Comparison of ENCODE assay signal across 26 cellular contexts in the genomic region with DNA sequence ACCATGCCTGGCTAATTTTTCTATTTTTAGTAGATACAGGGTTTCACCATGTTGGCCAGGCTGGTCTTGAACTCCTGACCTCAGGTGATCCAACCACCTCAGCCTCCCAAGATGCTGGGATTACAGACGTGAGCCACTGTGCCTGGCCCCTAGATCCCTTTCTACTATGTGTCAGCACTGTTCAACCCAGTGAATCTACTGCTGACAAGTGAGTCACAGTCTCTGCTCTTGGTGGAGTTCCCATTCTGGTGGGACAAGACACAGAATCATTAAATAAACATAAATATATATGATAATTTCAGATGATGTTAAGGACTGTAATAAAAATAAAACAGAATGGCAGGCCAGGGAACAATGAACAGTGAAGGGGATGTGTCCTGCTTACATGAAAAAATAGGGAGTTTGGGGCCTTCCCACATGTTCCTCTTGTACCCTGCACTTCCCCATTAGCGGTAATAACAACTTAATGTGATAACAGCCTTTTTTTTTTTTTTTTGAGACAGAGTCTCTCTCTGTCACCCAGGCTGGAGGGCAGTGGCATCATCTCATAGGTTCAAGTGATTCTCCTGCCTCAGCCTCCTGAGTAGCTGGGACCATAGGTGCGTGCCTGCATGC.
DNase-seq lines count a peak whose midpoint lies in the region; ATAC-seq, FAIRE-seq and TF ChIP-seq lines count a peak whose summit lies in the region.
"Had no signal": no experiment of that assay in that cellular context is flagged by ENCODE, and none has a peak within 500 bp of the region (broad histone marks: within the 10 kb centered on the region; RNA-seq: fewer than 3 reads in every experiment).

No MANE protein-coding gene starts in this region.

- ATAC-seq in psoas muscle: no peak
- ATAC-seq: GM23338, left ventricle myocardium superior, natural killer cell had no signal

- H4K20me1 ChIP-seq in endothelial cell of umbilical vein (replicated peaks; ENCODE audit: control insufficient read depth, extremely low read depth, insufficient read depth, low read length): no peaks in the 10 kb centered on the region

- TF ChIP-seq CTCF in HL-60 (IDR thresholded peaks at IDR 0.05; ENCODE audit: insufficient read depth, low read length): no peak
- TF ChIP-seq CTCF in endothelial cell of umbilical vein (IDR thresholded peaks at IDR 0.05; ENCODE audit: extremely low read depth in 1 of 2, insufficient read depth in 1 of 2, low read depth in 1 of 2, low read length in 2 of 2): no peak
- no peak for TF ChIP-seq CTCF in psoas muscle (IDR thresholded peaks at IDR 0.05)

- H3K4me2 ChIP-seq in endothelial cell of umbilical vein (ENCODE audit: insufficient read depth, low read length): no peak overlapping the region
- H3K4me2 ChIP-seq: GM23338, SK-N-SH had no signal

- no peaks in the 10 kb centered on the region for H3K79me2 ChIP-seq in endothelial cell of umbilical vein (ENCODE audit: control insufficient read depth, insufficient read depth, low read length)

- H3K27ac ChIP-seq in HL-60 (replicated peaks) (no peak overlapping the region), endothelial cell of umbilical vein (ENCODE audit: insufficient read depth, low read depth, low read length) (no peak overlapping the region), psoas muscle (no peak overlapping the region)
- H3K27ac ChIP-seq: coronary artery, thoracic aorta, uterus had no signal

- H3K4me1 ChIP-seq in endothelial cell of umbilical vein (ENCODE audit: control insufficient read depth, extremely low read depth, insufficient read depth, low read length) (peaks cover 10% of the 10 kb centered on the region), psoas muscle (no peaks in the 10 kb centered on the region)
- H3K4me1 ChIP-seq: uterus had no signal

- peak; percentile 28 to 38 for DNase-seq in HL-60 (ENCODE audit: low read depth in 1 of 2, low spot score in 1 of 2)
- peak; percentile 21 for DNase-seq in RCC 7860 (ENCODE audit: low spot score)
- DNase-seq in endothelial cell of umbilical vein (ENCODE audit: low read depth, low spot score): no peak
- peak; percentile 31 for DNase-seq in stromal cell of bone marrow (ENCODE audit: low read depth)
- no peak for DNase-seq in psoas muscle
- no peak for DNase-seq in NCI-H128 (lab: John Stamatoyannopoulos, UW; ENCODE audit: unreplicated experiment)
- DNase-seq in DMS114 treated with DMSO at 0.1 percent for 48 hours (lab: John Stamatoyannopoulos, UW; ENCODE audit: unreplicated experiment): no peak
- DNase-seq: activated CD4-positive, alpha-beta T cell treated with anti-CD3 and anti-CD28 coated beads, Interleukin-2, amount 10 ng/mL, durations not matched to agents 24 days and 14 days; activated T-cell treated with anti-CD3 and anti-CD28 coated beads, Interleukin-2, amount 50 U/mL, for 24 hours; CD4-positive, alpha-beta T cell; endodermal cell; islet precursor cell; left ventricle myocardium superior; natural killer cell; NCI-H1417 treated with DMSO at 0.1 percent for 48 hours; NCI-H82; occipital lobe; SK-N-SH; stimulated activated naive CD4-positive, alpha-beta T cell treated with Interleukin-2 at 50 U/mL for 16 hours; uterus had no signal

- 83 to 91% (median 91%) methylated on average over 3 of the region's 3 CpGs for WGBS in psoas muscle, 3 donors

- H3K4me3 ChIP-seq in HL-60 (replicated peaks; ENCODE audit: insufficient read depth, low read length) (no peak overlapping the region), endothelial cell of umbilical vein (replicated peaks in 1 of 3; ENCODE audit: insufficient read depth in 1 of 3, low read depth in 1 of 3, low read length in 3 of 3) (no peak overlapping the region), psoas muscle (no peak overlapping the region)
- H3K4me3 ChIP-seq: coronary artery, GM23338, thoracic aorta, uterus had no signal

- H3K36me3 ChIP-seq in endothelial cell of umbilical vein (ENCODE audit: control insufficient read depth in 2 of 2, extremely low read depth in 1 of 2, insufficient read depth in 2 of 2, low read length in 2 of 2) (no peaks in the 10 kb centered on the region), psoas muscle (ENCODE audit: insufficient read depth in 1 of 2, low read depth in 1 of 2) (no peaks in the 10 kb centered on the region)
- H3K36me3 ChIP-seq: thoracic aorta, uterus had no signal

- BruUV-seq in endothelial cell of umbilical vein (replicated peaks; lab: Mats Ljungman, UMichigan): no TSS peak

- CTCF ChIA-PET in endothelial cell of umbilical vein (lab: Charles Lee): interaction anchor here (1.0 to 1.5 kb wide), 3 partner anchors 11 to 37 kb away, joined by 3 to 5 read pairs (median 3); no protein-coding TSS in a partner anchor

- no peaks in the 10 kb centered on the region for H3K27me3 ChIP-seq in HL-60 (ENCODE audit: insufficient read depth, poor library complexity, severe bottlenecking)
- no peaks in the 10 kb centered on the region for H3K27me3 ChIP-seq in endothelial cell of umbilical vein (ENCODE audit: control insufficient read depth in 2 of 2, insufficient read depth in 2 of 2, low read length in 2 of 2)
- peaks cover 0 to 3% (median 0%) of the 10 kb centered on the region in 3 donors for H3K27me3 ChIP-seq in psoas muscle (ENCODE audit: insufficient read depth in 3 of 3, low read length in 2 of 3)
- H3K27me3 ChIP-seq: uterus had no signal

- dilution Hi-C loops in endothelial cell of umbilical vein (cut with MboI; ENCODE audit: extremely low pct_ligation_motif_present, low sequenced_read_pairs): no loop called here

- H3K9me1 ChIP-seq in endothelial cell of umbilical vein (replicated peaks; ENCODE audit: control insufficient read depth, extremely low read depth, insufficient read depth, low read length): no peaks in the 10 kb centered on the region

- TF ChIP-seq POLR2A in endothelial cell of umbilical vein (IDR thresholded peaks at IDR 0.05; ENCODE audit: low read depth, low read length): no peak

- POLR2A ChIA-PET in endothelial cell of umbilical vein (lab: Charles Lee): no interaction called here

- intact Hi-C loops in endothelial cell of umbilical vein (cut with micrococcal nuclease): no loop called here
- intact Hi-C loops in psoas muscle (cut with DNase I): no loop called here

- no peak overlapping the region for H3K9ac ChIP-seq in endothelial cell of umbilical vein (replicated peaks; ENCODE audit: extremely low read depth, insufficient read depth, low read length)
- H3K9ac ChIP-seq: SK-N-SH had no signal

- no peak overlapping the region for H2AFZ ChIP-seq in endothelial cell of umbilical vein (ENCODE audit: low read depth, low read length)

- FAIRE-seq in RCC 7860 (lab: Jason Lieb, UNC) (no peak), endothelial cell of umbilical vein (lab: Jason Lieb, UNC) (no peak)
- FAIRE-seq: D721Med, GM12891, TTC549 had no signal

- H3K9me3 ChIP-seq in endothelial cell of umbilical vein (replicated peaks; ENCODE audit: control insufficient read depth, insufficient read depth, low read length) (no peaks in the 10 kb centered on the region), psoas muscle (no peaks in the 10 kb centered on the region)
- H3K9me3 ChIP-seq: SK-N-SH, thoracic aorta, uterus had no signal

TF ChIP-seq in endothelial cell of umbilical vein, 7 proteins besides CTCF, POLR2A, EP300 and RAD21:
- TF ChIP-seq, protein P1, sequence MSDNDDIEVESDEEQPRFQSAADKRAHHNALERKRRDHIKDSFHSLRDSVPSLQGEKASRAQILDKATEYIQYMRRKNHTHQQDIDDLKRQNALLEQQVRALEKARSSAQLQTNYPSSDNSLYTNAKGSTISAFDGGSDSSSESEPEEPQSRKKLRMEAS (IDR thresholded peaks at IDR 0.05; ENCODE audit: insufficient read depth, insufficient read length): no peak
- TF ChIP-seq FOS (IDR thresholded peaks at IDR 0.05; ENCODE audit: borderline replicate concordance, insufficient read depth, low read length) (peak; percentile 23), MYC (IDR thresholded peaks at IDR 0.05; ENCODE audit: low read depth, low read length) (no peak)

Comparison
In these comparisons a context has a peak if more than half of its experiments do, and no peak if none do; other contexts are left out.
1. DNase-seq: peak in HL-60 (2 of 2), RCC 7860 (single experiment) and stromal cell of bone marrow (single experiment); none in endothelial cell of umbilical vein (single experiment), psoas muscle (0 of 2), NCI-H128 (single experiment) and DMS114 treated with DMSO at 0.1 percent for 48 hours (single experiment).